In the genomic region with DNA sequence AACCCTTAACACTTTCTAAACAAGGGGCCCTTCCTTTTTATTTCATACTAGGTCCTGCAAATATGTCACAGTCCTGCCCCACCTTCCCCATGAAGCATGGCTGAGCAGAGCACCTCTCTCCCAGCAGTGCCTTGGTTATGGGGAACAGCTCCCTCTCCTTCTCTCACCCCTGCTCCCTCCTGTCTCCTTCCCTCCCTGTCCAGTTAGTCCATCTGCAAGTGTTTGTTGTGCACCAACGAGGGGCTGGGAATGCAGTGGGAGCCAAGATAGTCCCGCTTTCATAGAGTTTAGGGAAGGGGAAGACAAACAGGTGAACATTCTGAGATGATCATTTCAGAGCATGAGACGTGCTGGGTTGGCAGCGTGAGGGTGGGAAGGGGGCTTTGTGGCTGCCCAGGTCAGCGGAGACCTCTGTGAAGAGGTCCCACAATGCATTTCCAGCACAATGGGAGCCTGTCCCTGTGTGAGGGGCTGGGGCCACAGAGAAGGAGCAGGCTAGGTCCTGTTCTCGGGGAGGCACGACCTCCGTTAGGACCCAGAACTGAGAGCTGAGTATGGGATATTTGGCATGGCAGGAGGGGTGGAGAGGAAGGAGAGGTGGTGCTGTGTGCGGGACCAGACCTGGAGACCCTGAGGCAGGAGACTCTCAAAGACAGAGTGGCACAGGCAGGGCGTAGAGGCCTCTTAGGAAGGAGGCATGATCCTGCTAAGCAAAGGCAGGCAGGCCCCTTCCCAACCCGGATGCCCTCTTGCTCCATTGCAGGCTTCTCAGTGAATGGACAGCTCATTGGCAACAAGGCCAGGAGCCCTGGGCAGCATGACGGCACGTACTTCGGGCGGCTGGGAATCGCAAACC, we compare ENCODE assay signal across 2 cellular contexts.
TF ChIP-seq lines count a peak whose summit lies in the region.

No MANE protein-coding gene starts in this region.

TF ChIP-seq in WTC11, 78 proteins besides CTCF, POLR2A, EP300 and RAD21:
- TF ChIP-seq ZBTB21 (CRISPR knock-in tag; IDR thresholded peaks at IDR 0.05; ENCODE audit: borderline replicate concordance) = no peak
- TF ChIP-seq JAZF1 (CRISPR knock-in tag; IDR thresholded peaks at IDR 0.05) = no peak
- no peak for TF ChIP-seq NR1H2 (CRISPR knock-in tag; IDR thresholded peaks at IDR 0.05)
- TF ChIP-seq, protein P1, sequence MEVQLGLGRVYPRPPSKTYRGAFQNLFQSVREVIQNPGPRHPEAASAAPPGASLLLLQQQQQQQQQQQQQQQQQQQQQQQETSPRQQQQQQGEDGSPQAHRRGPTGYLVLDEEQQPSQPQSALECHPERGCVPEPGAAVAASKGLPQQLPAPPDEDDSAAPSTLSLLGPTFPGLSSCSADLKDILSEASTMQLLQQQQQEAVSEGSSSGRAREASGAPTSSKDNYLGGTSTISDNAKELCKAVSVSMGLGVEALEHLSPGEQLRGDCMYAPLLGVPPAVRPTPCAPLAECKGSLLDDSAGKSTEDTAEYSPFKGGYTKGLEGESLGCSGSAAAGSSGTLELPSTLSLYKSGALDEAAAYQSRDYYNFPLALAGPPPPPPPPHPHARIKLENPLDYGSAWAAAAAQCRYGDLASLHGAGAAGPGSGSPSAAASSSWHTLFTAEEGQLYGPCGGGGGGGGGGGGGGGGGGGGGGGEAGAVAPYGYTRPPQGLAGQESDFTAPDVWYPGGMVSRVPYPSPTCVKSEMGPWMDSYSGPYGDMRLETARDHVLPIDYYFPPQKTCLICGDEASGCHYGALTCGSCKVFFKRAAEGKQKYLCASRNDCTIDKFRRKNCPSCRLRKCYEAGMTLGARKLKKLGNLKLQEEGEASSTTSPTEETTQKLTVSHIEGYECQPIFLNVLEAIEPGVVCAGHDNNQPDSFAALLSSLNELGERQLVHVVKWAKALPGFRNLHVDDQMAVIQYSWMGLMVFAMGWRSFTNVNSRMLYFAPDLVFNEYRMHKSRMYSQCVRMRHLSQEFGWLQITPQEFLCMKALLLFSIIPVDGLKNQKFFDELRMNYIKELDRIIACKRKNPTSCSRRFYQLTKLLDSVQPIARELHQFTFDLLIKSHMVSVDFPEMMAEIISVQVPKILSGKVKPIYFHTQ (CRISPR knock-in tag; IDR thresholded peaks at IDR 0.05) = no peak
- no peak for TF ChIP-seq FOXJ3 (CRISPR knock-in tag; IDR thresholded peaks at IDR 0.05; ENCODE audit: borderline replicate concordance)
- TF ChIP-seq, protein P2, sequence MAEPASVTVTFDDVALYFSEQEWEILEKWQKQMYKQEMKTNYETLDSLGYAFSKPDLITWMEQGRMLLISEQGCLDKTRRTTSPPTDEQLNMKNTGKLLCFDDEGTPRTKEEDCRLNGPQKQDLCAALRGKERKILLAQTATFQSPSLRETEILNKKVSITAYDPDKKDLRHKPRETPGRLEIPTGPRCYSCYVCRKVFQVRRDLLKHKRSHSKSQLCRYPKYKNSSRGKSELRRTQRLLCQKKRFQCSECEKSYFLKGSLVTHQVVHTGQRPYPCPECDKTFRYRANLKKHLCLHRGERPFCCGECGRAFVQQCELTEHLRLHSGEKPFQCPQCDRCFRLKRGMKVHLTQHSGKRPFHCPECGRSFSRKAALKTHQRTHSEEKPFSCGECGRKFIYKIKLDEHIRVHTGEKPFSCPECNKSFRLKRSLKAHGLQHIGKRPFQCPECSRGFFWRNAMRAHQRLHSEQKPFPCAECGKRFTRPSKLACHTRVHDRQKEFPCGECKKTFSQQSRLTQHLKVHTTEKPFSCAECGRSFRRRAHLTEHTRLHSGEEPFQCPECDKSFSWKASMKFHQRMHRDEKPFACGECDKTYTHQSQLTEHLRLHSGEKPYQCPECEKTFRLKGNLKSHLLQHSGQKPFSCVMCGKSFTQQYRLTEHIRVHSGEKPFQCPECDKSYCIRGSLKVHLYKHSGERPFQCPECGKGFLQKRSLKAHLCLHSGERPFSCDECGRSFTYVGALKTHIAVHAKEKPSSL (CRISPR knock-in tag; conservative IDR thresholded peaks at IDR 0.05) = no peak
- no peak for TF ChIP-seq NFYB (CRISPR knock-in tag; conservative IDR thresholded peaks at IDR 0.05; ENCODE audit: low read depth)
- no peak for TF ChIP-seq ZNF423 (CRISPR knock-in tag; IDR thresholded peaks at IDR 0.05)
- TF ChIP-seq JUN (CRISPR knock-in tag; IDR thresholded peaks at IDR 0.05) = no peak
- TF ChIP-seq NFE2L1 (CRISPR knock-in tag; IDR thresholded peaks at IDR 0.05) = no peak
- TF ChIP-seq, protein P3, sequence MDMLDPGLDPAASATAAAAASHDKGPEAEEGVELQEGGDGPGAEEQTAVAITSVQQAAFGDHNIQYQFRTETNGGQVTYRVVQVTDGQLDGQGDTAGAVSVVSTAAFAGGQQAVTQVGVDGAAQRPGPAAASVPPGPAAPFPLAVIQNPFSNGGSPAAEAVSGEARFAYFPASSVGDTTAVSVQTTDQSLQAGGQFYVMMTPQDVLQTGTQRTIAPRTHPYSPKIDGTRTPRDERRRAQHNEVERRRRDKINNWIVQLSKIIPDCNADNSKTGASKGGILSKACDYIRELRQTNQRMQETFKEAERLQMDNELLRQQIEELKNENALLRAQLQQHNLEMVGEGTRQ (CRISPR knock-in tag; IDR thresholded peaks at IDR 0.05) = no peak
- TF ChIP-seq GTF2I (CRISPR knock-in tag; conservative IDR thresholded peaks at IDR 0.05) = no peak
- TF ChIP-seq SOX15 (CRISPR knock-in tag; IDR thresholded peaks at IDR 0.05) = no peak
TF ChIP-seq in WTC11: peak in this region for 0.

TF ChIP-seq in SK-N-SH, 30 proteins besides CTCF, POLR2A, EP300 and RAD21 (continued from another document):
- TF ChIP-seq, protein P3 (IDR thresholded peaks at IDR 0.05; ENCODE audit: borderline replicate concordance, low read depth, low read length) = no peak
- TF ChIP-seq ZBTB33 (IDR thresholded peaks at IDR 0.05; ENCODE audit: borderline replicate concordance, low read depth) = no peak
- TF ChIP-seq ELF1 (IDR thresholded peaks at IDR 0.05) = no peak
